ENCODE assay signal across 25 cellular contexts in the genomic region with DNA sequence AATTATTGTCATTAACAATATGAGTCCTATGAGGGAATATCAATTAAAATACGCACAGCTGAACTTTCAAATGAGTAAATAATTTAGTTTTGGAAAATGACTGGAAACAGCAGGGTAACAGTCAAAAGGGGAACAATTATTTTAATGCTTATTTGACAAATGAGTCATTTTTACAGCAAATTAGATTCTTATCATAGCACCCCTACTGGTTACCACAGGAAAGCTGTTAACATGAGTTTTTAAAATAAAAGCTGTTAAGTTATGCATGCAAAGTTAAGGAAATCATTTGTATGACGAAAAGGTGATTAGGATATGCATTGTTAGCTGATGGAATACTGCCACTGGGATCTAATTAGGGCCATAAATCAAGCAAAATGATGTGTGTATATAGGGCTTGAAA.
DNase-seq lines count a peak whose midpoint lies in the region; ATAC-seq, FAIRE-seq and TF ChIP-seq lines count a peak whose summit lies in the region.
"Had no signal": no experiment of that assay in that cellular context is flagged by ENCODE, and none has a peak within 500 bp of the region (broad histone marks: within the 10 kb centered on the region; RNA-seq: fewer than 3 reads in every experiment).

No MANE protein-coding gene starts in this region.

- H3K4me1 ChIP-seq in MM.1S (ENCODE audit: low read length): no peaks in the 10 kb centered on the region
- H3K4me1 ChIP-seq in subcutaneous abdominal adipose tissue (ENCODE audit: control insufficient read depth in 5 of 5, insufficient read depth in 5 of 5, low read length in 5 of 5): no peaks in the 10 kb centered on the region
- H3K4me1 ChIP-seq: BLaER1 treated with 17β-estradiol and CSF1 and Interleukin-3, amounts not matched to agents 10 nM and 100 nM; gastroesophageal sphincter; stomach; upper lobe of right lung had no signal

- H4K20me1 ChIP-seq in MM.1S (ENCODE audit: insufficient read depth, low read length): no peaks in the 10 kb centered on the region
- H4K20me1 ChIP-seq: BLaER1 treated with 17β-estradiol and CSF1 and Interleukin-3, amounts not matched to agents 10 nM and 100 nM had no signal

- H3K9me2 ChIP-seq in MM.1S (replicated peaks; ENCODE audit: insufficient read depth, low read length): no peaks in the 10 kb centered on the region

- H3K9ac ChIP-seq in MM.1S (ENCODE audit: low read length) (no peak overlapping the region), subcutaneous abdominal adipose tissue (ENCODE audit: low read length in 5 of 5) (no peak overlapping the region)
- H3K9ac ChIP-seq: BLaER1 treated with 17β-estradiol and CSF1 and Interleukin-3, amounts not matched to agents 10 nM and 100 nM had no signal

- no peak overlapping the region for H3K4me3 ChIP-seq in MM.1S (ENCODE audit: low read length)
- H3K4me3 ChIP-seq in bronchial epithelial cell (ENCODE audit: low read depth, low read length): no peak overlapping the region
- no peak overlapping the region for H3K4me3 ChIP-seq in subcutaneous abdominal adipose tissue (ENCODE audit: low read depth in 1 of 5, low read length in 5 of 5)
- H3K4me3 ChIP-seq: BLaER1 treated with 17β-estradiol and CSF1 and Interleukin-3, amounts not matched to agents 10 nM and 100 nM; gastroesophageal sphincter; GM12878; SK-N-MC; stomach; upper lobe of right lung had no signal

- no peak for ATAC-seq in HG02884 (IDR thresholded peaks at IDR 0.05; ENCODE audit: unreplicated experiment)
- ATAC-seq: activated CD4-positive, CD25-positive, alpha-beta regulatory T cell treated with anti-CD3 and anti-CD28 coated beads, Interleukin-2, amount 50 U/mL, for 24 hours; gastroesophageal sphincter; GM12878; naive thymus-derived CD8-positive, alpha-beta T cell had no signal

- no peaks in the 10 kb centered on the region for H3K27me3 ChIP-seq in MM.1S (replicated peaks; ENCODE audit: insufficient read depth, low read length)
- no peaks in the 10 kb centered on the region for H3K27me3 ChIP-seq in bronchial epithelial cell (ENCODE audit: control insufficient read depth, insufficient read depth, low read length)
- no peaks in the 10 kb centered on the region for H3K27me3 ChIP-seq in subcutaneous abdominal adipose tissue (ENCODE audit: control insufficient read depth in 5 of 5, insufficient read depth in 4 of 5, low read length in 5 of 5)
- H3K27me3 ChIP-seq: BLaER1 treated with 17β-estradiol and CSF1 and Interleukin-3, amounts not matched to agents 10 nM and 100 nM; gastroesophageal sphincter; stomach; upper lobe of right lung had no signal

- H3K36me3 ChIP-seq in MM.1S (replicated peaks; ENCODE audit: insufficient read depth, low read length) (no peaks in the 10 kb centered on the region), bronchial epithelial cell (ENCODE audit: control insufficient read depth, insufficient read depth, low read length) (no peaks in the 10 kb centered on the region), subcutaneous abdominal adipose tissue (ENCODE audit: control insufficient read depth in 5 of 5, insufficient read depth in 5 of 5, low read length in 5 of 5) (no peaks in the 10 kb centered on the region)
- H3K36me3 ChIP-seq: BLaER1 treated with 17β-estradiol and CSF1 and Interleukin-3, amounts not matched to agents 10 nM and 100 nM; gastroesophageal sphincter; stomach; upper lobe of right lung had no signal

- peak; percentile 44 for DNase-seq in NCI-H748 (lab: John Stamatoyannopoulos, UW; ENCODE audit: unreplicated experiment)
- DNase-seq in NCI-H748 treated with DMSO at 0.1 percent for 48 hours (lab: John Stamatoyannopoulos, UW): no peak
- no peak for DNase-seq in MM.1S
- peak; percentile 17 for DNase-seq in bronchial epithelial cell (ENCODE audit: low read depth)
- DNase-seq in activated gamma-delta T cell treated with Interleukin-2 at 50 U/mL for 16 hours: no peak
- no peak for DNase-seq in T-helper 2 cell
- DNase-seq: activated naive CD8-positive, alpha-beta T cell treated with anti-CD3 and anti-CD28 coated beads, Interleukin-2, amount 10 ng/mL, durations not matched to agents 7 days and 5 days; GDM1; mesendoderm; naive thymus-derived CD8-positive, alpha-beta T cell; stimulated activated CD4-positive, alpha-beta T cell treated with anti-CD3 and anti-CD28 coated beads, Interleukin-2, amount 100 ng/mL, for 48 hours; stomach; T1000; upper lobe of right lung had no signal

- peak; percentile 25 for TF ChIP-seq CTCF in MM.1S (IDR thresholded peaks at IDR 0.05; ENCODE audit: low read length)
- no peak for TF ChIP-seq CTCF in bronchial epithelial cell (IDR thresholded peaks at IDR 0.05; ENCODE audit: insufficient read depth, low read length, severe bottlenecking)

- H3K27ac ChIP-seq in MM.1S (ENCODE audit: low read length): no peak overlapping the region
- peak overlapping the region; percentile 1 for H3K27ac ChIP-seq in subcutaneous abdominal adipose tissue (ENCODE audit: low read depth, low read length)
- H3K27ac ChIP-seq: BLaER1 treated with 17β-estradiol and CSF1 and Interleukin-3, amounts not matched to agents 10 nM and 100 nM; epithelial cell of prostate; gastroesophageal sphincter; SK-N-MC; stomach; upper lobe of right lung had no signal

- H3K79me2 ChIP-seq in MM.1S (ENCODE audit: low read length): no peaks in the 10 kb centered on the region

- no peak overlapping the region for H2AFZ ChIP-seq in MM.1S (ENCODE audit: low read length)

- H3F3A ChIP-seq in MM.1S (ENCODE audit: insufficient read depth, low read length): no peaks in the 10 kb centered on the region

- no peak for FAIRE-seq in bronchial epithelial cell (lab: Jason Lieb, UNC)
- FAIRE-seq: A204.1, D721Med, GM12878, GM19239 had no signal

- H3K9me3 ChIP-seq in MM.1S (replicated peaks; ENCODE audit: insufficient read depth, low read length) (no peaks in the 10 kb centered on the region), subcutaneous abdominal adipose tissue (ENCODE audit: control insufficient read depth in 5 of 5, low read length in 5 of 5) (peaks cover 0 to 4% (median 0%) of the 10 kb centered on the region in 5 donors)
- H3K9me3 ChIP-seq: BLaER1 treated with 17β-estradiol and CSF1 and Interleukin-3, amounts not matched to agents 10 nM and 100 nM; gastroesophageal sphincter; stomach; upper lobe of right lung had no signal

- H3K4me2 ChIP-seq in MM.1S (ENCODE audit: low read depth, low read length): no peak overlapping the region
- H3K4me2 ChIP-seq: BLaER1 treated with 17β-estradiol and CSF1 and Interleukin-3, amounts not matched to agents 10 nM and 100 nM had no signal

Comparison
In these comparisons a context has a peak if more than half of its experiments do, and no peak if none do; other contexts are left out.
1. DNase-seq: peak in NCI-H748 (single experiment) and bronchial epithelial cell (single experiment); none in NCI-H748 treated with DMSO at 0.1 percent for 48 hours (single experiment), MM.1S (single experiment), activated gamma-delta T cell treated with Interleukin-2 at 50 U/mL for 16 hours (single experiment) and T-helper 2 cell (0 of 5).